Comparison of ENCODE assay signal across 8 cellular contexts in the genomic region with DNA sequence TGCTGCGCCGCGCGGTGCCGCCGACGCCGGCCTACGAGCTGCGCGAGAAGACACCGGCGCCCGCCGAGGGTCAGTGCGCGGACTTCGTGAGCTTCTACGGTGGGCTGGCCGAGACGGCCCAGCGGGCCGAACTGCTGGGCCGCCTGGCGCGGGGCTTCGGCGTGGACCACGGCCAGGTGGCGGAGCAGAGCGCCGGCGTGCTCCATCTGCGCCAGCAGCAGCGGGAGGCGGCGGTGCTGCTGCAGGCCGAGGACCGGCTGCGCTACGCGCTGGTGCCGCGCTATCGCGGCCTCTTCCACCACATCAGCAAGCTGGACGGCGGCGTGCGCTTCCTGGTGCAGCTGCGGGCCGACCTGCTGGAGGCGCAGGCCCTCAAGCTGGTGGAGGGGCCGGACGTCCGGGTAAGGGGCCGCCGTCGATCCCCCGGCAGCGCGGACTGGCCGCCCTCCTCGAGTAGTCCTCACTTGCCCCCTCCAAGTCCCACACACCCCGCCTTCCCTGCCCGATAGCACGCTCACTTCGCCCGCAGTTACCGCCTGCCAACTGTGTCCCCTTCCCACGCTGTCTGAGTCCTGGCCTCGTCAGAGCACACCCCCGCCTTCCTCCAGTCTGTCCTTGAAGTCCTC. TPM values are rescaled to one million over a fixed set of nuclear protein-coding genes. Genes with fewer than 3 reads are reported as not detected.
DNase-seq lines count a peak whose midpoint lies in the region; ATAC-seq and TF ChIP-seq lines count a peak whose summit lies in the region.

No MANE protein-coding gene starts in this region.

- ATAC-seq in GM21528 (IDR thresholded peaks at IDR 0.05; ENCODE audit: low FRiP score, unreplicated experiment) (peak; percentile 67), lower lobe of right lung (peak; percentile 60 to 66)

- peak; percentile 54 for DNase-seq in HuH-7 (ENCODE audit: low spot score)
- peak; percentile 46 for DNase-seq in activated CD4-positive, alpha-beta T cell treated with anti-CD3 and anti-CD28 coated beads for 48 hours
- DNase-seq in lower lobe of right lung = peak; percentile 75
- peak; percentile 2 for DNase-seq in stimulated activated CD8-positive, alpha-beta memory T cell treated with anti-CD3 and anti-CD28 coated beads, Interleukin-15, amount 100 ng/mL, for 24 hours (ENCODE audit: low read depth)
- no peak for DNase-seq in COLO829 (ENCODE audit: low spot score)

- peaks cover 10% of the 10 kb centered on the region for H3K4me1 ChIP-seq in ES-I3 (ENCODE audit: insufficient read depth, low read length)
- H3K4me1 ChIP-seq in lower lobe of right lung = peaks cover 26% of the 10 kb centered on the region

- intact Hi-C loops in dendritic cell treated with granulocyte-macrophage colony-stimulating factor and Interleukin-4, amounts not matched to agents 40 ng/mL and 50 ng/mL, for 4 days (cut with micrococcal nuclease) = loop anchor here (5.0 kb wide), 1 partner anchor 92 kb away; the partner anchor contains the start of gene HSBP1
- intact Hi-C loops in lower lobe of right lung (cut with DNase I) = no loop called here

- peak overlapping the region; percentile 89 for H3K4me3 Mint-ChIP-seq in dendritic cell treated with granulocyte-macrophage colony-stimulating factor and Interleukin-4, amounts not matched to agents 40 ng/mL and 50 ng/mL, for 4 days

- H3K9me3 ChIP-seq in ES-I3 (ENCODE audit: control insufficient read depth, insufficient read depth, low read length) (no peaks in the 10 kb centered on the region), lower lobe of right lung (no peaks in the 10 kb centered on the region)

- H3K27ac ChIP-seq in lower lobe of right lung = peak overlapping the region; percentile 98

- H3K36me3 Mint-ChIP-seq in dendritic cell treated with granulocyte-macrophage colony-stimulating factor and Interleukin-4, amounts not matched to agents 40 ng/mL and 50 ng/mL, for 4 days (ENCODE audit: low read depth) = peaks cover 16% of the 10 kb centered on the region

- H3K27ac Mint-ChIP-seq in dendritic cell treated with granulocyte-macrophage colony-stimulating factor and Interleukin-4, amounts not matched to agents 40 ng/mL and 50 ng/mL, for 4 days = peak overlapping the region; percentile 85

- no peaks in the 10 kb centered on the region for H3K9me3 Mint-ChIP-seq in dendritic cell treated with granulocyte-macrophage colony-stimulating factor and Interleukin-4, amounts not matched to agents 40 ng/mL and 50 ng/mL, for 4 days

- TF ChIP-seq CTCF in lower lobe of right lung (IDR thresholded peaks at IDR 0.05) = no peak

- H3K36me3 ChIP-seq in ES-I3 (ENCODE audit: insufficient read depth, low read length) (no peaks in the 10 kb centered on the region), lower lobe of right lung (no peaks in the 10 kb centered on the region)

- H3K9ac ChIP-seq in ES-I3 (ENCODE audit: low read depth, low read length) = peak overlapping the region; percentile 81; the same call in 1 of the 2 replicates

- no peaks in the 10 kb centered on the region for H3K27me3 ChIP-seq in lower lobe of right lung (ENCODE audit: low read depth)

- H3K4me3 ChIP-seq in lower lobe of right lung = peak overlapping the region; percentile 92

- H3K27me3 Mint-ChIP-seq in dendritic cell treated with granulocyte-macrophage colony-stimulating factor and Interleukin-4, amounts not matched to agents 40 ng/mL and 50 ng/mL, for 4 days = peaks cover 8% of the 10 kb centered on the region

- H3K4me1 Mint-ChIP-seq in dendritic cell treated with granulocyte-macrophage colony-stimulating factor and Interleukin-4, amounts not matched to agents 40 ng/mL and 50 ng/mL, for 4 days (ENCODE audit: low read depth) = peaks cover 28% of the 10 kb centered on the region

RNA-seq across cellular contexts. Expression of gene MLYCD, which starts 0.5 kb away (rescaled TPM):
- 9.1 TPM for total RNA-seq in lower lobe of right lung

RNA-seq across cellular contexts. Expression of gene OSGIN1, which starts 53.7 kb away (rescaled TPM):
- total RNA-seq in lower lobe of right lung = 9.8 TPM
